ENCODE assay signal across 16 cellular contexts in genomic region chr3:134880431-134880830, GRCh38.
"Had no signal": no experiment of that assay in that cellular context is flagged by ENCODE, and none has a peak within 500 bp of the region (broad histone marks: within the 10 kb centered on the region; RNA-seq: fewer than 3 reads in every experiment).

No MANE protein-coding gene starts in this region.

- H3K4me3 ChIP-seq: K562 had no signal

- FAIRE-seq: K562, RCC 7860 had no signal

- ATAC-seq: K562 had no signal

- H3K9ac ChIP-seq: KMS-11, SK-N-SH had no signal

- H3K4me3 Mint-ChIP-seq: IgD-negative memory B cell had no signal

- DNase-seq: Kasumi-1, MM.1S, NCI-H1436, NCI-H187, NCI-H2081 treated with DMSO at 0.1 percent for 48 hours, NCI-H2171, NCI-H226, NCI-H524 treated with DMSO at 0.1 percent for 48 hours, Right ventricle myocardium superior, RPMI8226, SIG-M5, SK-N-SH had no signal

- H3K27me3 Mint-ChIP-seq: IgD-negative memory B cell had no signal

- H3K4me1 Mint-ChIP-seq: IgD-negative memory B cell had no signal

- H3K9me3 ChIP-seq: SK-N-SH had no signal

- H3K4me2 ChIP-seq: KMS-11, SK-N-SH had no signal

- H3K27ac ChIP-seq: KMS-11 had no signal

- H3K36me3 Mint-ChIP-seq: IgD-negative memory B cell had no signal
